ENCODE assay signal across 1 cellular context in the genomic region with DNA sequence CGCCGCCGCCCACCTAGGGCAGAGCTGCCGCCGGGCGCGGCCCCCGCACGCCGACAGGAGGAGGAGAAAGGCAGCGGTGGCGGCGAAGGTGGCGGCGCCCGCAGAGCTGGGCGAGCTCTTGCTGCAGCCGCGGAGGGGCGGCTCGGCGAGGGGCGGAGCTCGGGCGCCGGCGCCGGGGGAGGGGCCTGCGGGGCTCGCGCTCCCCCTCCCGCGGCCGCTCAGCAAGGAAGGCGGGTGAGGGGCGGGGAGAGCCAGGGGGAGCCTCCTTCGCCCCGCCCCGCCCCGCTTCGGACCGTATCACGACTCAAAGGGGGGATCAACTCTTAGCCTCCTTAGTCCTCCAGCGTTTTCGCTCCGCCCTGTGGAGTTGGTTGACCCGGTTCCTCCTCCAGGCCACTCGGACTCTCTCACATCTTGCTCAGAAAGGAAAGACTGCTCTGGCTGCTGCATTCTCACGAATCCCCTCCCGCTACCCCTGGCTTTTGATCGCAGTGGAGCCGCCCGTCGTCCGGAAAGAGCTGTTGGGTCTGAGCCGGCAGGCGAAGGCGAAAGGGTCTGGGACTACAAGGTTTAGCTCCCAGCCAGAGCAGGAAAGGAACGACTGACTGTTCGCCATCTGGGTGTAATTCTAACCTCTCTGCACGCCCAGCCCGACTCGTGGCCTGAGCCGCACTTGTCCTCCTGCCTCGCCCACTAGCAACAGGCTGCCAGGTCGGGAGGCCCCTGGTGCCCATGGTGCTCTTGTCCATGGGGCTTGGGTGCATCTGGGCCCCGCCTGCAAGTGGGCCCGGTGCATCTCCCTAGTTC.
A peak's percentile ranks its signal among the peaks of the same experiment; 100 is the strongest.
TF ChIP-seq lines count a peak whose summit lies in the region.

A gene (minus strand): TSS at position 120 of the 807 bp plus-strand sequence. CDS start 232 bp downstream, outside the sequence.

TF ChIP-seq in K562, 482 proteins besides CTCF, POLR2A, EP300 and RAD21 (continued from another document and continues in another):
- TF ChIP-seq, protein P1, sequence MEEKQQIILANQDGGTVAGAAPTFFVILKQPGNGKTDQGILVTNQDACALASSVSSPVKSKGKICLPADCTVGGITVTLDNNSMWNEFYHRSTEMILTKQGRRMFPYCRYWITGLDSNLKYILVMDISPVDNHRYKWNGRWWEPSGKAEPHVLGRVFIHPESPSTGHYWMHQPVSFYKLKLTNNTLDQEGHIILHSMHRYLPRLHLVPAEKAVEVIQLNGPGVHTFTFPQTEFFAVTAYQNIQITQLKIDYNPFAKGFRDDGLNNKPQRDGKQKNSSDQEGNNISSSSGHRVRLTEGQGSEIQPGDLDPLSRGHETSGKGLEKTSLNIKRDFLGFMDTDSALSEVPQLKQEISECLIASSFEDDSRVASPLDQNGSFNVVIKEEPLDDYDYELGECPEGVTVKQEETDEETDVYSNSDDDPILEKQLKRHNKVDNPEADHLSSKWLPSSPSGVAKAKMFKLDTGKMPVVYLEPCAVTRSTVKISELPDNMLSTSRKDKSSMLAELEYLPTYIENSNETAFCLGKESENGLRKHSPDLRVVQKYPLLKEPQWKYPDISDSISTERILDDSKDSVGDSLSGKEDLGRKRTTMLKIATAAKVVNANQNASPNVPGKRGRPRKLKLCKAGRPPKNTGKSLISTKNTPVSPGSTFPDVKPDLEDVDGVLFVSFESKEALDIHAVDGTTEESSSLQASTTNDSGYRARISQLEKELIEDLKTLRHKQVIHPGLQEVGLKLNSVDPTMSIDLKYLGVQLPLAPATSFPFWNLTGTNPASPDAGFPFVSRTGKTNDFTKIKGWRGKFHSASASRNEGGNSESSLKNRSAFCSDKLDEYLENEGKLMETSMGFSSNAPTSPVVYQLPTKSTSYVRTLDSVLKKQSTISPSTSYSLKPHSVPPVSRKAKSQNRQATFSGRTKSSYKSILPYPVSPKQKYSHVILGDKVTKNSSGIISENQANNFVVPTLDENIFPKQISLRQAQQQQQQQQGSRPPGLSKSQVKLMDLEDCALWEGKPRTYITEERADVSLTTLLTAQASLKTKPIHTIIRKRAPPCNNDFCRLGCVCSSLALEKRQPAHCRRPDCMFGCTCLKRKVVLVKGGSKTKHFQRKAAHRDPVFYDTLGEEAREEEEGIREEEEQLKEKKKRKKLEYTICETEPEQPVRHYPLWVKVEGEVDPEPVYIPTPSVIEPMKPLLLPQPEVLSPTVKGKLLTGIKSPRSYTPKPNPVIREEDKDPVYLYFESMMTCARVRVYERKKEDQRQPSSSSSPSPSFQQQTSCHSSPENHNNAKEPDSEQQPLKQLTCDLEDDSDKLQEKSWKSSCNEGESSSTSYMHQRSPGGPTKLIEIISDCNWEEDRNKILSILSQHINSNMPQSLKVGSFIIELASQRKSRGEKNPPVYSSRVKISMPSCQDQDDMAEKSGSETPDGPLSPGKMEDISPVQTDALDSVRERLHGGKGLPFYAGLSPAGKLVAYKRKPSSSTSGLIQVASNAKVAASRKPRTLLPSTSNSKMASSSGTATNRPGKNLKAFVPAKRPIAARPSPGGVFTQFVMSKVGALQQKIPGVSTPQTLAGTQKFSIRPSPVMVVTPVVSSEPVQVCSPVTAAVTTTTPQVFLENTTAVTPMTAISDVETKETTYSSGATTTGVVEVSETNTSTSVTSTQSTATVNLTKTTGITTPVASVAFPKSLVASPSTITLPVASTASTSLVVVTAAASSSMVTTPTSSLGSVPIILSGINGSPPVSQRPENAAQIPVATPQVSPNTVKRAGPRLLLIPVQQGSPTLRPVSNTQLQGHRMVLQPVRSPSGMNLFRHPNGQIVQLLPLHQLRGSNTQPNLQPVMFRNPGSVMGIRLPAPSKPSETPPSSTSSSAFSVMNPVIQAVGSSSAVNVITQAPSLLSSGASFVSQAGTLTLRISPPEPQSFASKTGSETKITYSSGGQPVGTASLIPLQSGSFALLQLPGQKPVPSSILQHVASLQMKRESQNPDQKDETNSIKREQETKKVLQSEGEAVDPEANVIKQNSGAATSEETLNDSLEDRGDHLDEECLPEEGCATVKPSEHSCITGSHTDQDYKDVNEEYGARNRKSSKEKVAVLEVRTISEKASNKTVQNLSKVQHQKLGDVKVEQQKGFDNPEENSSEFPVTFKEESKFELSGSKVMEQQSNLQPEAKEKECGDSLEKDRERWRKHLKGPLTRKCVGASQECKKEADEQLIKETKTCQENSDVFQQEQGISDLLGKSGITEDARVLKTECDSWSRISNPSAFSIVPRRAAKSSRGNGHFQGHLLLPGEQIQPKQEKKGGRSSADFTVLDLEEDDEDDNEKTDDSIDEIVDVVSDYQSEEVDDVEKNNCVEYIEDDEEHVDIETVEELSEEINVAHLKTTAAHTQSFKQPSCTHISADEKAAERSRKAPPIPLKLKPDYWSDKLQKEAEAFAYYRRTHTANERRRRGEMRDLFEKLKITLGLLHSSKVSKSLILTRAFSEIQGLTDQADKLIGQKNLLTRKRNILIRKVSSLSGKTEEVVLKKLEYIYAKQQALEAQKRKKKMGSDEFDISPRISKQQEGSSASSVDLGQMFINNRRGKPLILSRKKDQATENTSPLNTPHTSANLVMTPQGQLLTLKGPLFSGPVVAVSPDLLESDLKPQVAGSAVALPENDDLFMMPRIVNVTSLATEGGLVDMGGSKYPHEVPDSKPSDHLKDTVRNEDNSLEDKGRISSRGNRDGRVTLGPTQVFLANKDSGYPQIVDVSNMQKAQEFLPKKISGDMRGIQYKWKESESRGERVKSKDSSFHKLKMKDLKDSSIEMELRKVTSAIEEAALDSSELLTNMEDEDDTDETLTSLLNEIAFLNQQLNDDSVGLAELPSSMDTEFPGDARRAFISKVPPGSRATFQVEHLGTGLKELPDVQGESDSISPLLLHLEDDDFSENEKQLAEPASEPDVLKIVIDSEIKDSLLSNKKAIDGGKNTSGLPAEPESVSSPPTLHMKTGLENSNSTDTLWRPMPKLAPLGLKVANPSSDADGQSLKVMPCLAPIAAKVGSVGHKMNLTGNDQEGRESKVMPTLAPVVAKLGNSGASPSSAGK (IDR thresholded peaks at IDR 0.05) = no peak; the same call in 1 of the 2 replicates
- peak; percentile 64 for TF ChIP-seq MAFF (IDR thresholded peaks at IDR 0.05; ENCODE audit: low read length)
- peak; percentile 81; the same call in 1 of the 2 replicates for TF ChIP-seq PHF8 (IDR thresholded peaks at IDR 0.05; ENCODE audit: borderline replicate concordance, low read length)
- TF ChIP-seq CXXC5 (CRISPR knock-in tag; IDR thresholded peaks at IDR 0.05) = peak; percentile 78
- TF ChIP-seq ZNF830 (CRISPR knock-in tag; IDR thresholded peaks at IDR 0.05) = no peak
- 0 out of 2 replicates have a peak, but pooled peaks have one; percentile 4 for TF ChIP-seq MYNN (IDR thresholded peaks at IDR 0.05)
- no peak for TF ChIP-seq MYNN (CRISPR knock-in tag; IDR thresholded peaks at IDR 0.05)
- no peak for TF ChIP-seq SPI1 (IDR thresholded peaks at IDR 0.05; ENCODE audit: borderline replicate concordance, low read depth, low read length)
- TF ChIP-seq, protein P2, sequence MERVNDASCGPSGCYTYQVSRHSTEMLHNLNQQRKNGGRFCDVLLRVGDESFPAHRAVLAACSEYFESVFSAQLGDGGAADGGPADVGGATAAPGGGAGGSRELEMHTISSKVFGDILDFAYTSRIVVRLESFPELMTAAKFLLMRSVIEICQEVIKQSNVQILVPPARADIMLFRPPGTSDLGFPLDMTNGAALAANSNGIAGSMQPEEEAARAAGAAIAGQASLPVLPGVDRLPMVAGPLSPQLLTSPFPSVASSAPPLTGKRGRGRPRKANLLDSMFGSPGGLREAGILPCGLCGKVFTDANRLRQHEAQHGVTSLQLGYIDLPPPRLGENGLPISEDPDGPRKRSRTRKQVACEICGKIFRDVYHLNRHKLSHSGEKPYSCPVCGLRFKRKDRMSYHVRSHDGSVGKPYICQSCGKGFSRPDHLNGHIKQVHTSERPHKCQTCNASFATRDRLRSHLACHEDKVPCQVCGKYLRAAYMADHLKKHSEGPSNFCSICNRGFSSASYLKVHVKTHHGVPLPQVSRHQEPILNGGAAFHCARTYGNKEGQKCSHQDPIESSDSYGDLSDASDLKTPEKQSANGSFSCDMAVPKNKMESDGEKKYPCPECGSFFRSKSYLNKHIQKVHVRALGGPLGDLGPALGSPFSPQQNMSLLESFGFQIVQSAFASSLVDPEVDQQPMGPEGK (CRISPR knock-in tag; IDR thresholded peaks at IDR 0.05; ENCODE audit: borderline replicate concordance) = no peak
- no peak for TF ChIP-seq ZNF217 (CRISPR knock-in tag; IDR thresholded peaks at IDR 0.05)
- TF ChIP-seq, protein P3, sequence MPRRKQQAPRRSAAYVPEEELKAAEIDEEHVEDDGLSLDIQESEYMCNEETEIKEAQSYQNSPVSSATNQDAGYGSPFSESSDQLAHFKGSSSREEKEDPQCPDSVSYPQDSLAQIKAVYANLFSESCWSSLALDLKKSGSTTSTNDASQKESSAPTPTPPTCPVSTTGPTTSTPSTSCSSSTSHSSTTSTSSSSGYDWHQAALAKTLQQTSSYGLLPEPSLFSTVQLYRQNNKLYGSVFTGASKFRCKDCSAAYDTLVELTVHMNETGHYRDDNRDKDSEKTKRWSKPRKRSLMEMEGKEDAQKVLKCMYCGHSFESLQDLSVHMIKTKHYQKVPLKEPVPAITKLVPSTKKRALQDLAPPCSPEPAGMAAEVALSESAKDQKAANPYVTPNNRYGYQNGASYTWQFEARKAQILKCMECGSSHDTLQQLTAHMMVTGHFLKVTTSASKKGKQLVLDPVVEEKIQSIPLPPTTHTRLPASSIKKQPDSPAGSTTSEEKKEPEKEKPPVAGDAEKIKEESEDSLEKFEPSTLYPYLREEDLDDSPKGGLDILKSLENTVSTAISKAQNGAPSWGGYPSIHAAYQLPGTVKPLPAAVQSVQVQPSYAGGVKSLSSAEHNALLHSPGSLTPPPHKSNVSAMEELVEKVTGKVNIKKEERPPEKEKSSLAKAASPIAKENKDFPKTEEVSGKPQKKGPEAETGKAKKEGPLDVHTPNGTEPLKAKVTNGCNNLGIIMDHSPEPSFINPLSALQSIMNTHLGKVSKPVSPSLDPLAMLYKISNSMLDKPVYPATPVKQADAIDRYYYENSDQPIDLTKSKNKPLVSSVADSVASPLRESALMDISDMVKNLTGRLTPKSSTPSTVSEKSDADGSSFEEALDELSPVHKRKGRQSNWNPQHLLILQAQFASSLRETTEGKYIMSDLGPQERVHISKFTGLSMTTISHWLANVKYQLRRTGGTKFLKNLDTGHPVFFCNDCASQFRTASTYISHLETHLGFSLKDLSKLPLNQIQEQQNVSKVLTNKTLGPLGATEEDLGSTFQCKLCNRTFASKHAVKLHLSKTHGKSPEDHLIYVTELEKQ (CRISPR knock-in tag; IDR thresholded peaks at IDR 0.05) = no peak
- no peak for TF ChIP-seq ZNF766 (CRISPR knock-in tag; conservative IDR thresholded peaks at IDR 0.05)
- TF ChIP-seq, protein P4, sequence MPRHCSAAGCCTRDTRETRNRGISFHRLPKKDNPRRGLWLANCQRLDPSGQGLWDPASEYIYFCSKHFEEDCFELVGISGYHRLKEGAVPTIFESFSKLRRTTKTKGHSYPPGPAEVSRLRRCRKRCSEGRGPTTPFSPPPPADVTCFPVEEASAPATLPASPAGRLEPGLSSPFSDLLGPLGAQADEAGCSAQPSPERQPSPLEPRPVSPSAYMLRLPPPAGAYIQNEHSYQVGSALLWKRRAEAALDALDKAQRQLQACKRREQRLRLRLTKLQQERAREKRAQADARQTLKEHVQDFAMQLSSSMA (CRISPR knock-in tag; IDR thresholded peaks at IDR 0.05) = no peak
- peak; percentile 73 for TF ChIP-seq RBFOX2 (IDR thresholded peaks at IDR 0.05; ENCODE audit: low read depth, low read length)
- TF ChIP-seq CTBP1 (IDR thresholded peaks at IDR 0.05; ENCODE audit: borderline replicate concordance) = peak; percentile 73; the same call in 1 of the 2 replicates
- peak; percentile 71 for TF ChIP-seq POLR2G (IDR thresholded peaks at IDR 0.05; ENCODE audit: low read depth, low read length)
- TF ChIP-seq, protein P5, sequence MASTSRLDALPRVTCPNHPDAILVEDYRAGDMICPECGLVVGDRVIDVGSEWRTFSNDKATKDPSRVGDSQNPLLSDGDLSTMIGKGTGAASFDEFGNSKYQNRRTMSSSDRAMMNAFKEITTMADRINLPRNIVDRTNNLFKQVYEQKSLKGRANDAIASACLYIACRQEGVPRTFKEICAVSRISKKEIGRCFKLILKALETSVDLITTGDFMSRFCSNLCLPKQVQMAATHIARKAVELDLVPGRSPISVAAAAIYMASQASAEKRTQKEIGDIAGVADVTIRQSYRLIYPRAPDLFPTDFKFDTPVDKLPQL (IDR thresholded peaks at IDR 0.05; ENCODE audit: extremely low read depth, insufficient read length) = no peak
- no peak for TF ChIP-seq ZNF253 (CRISPR knock-in tag; conservative IDR thresholded peaks at IDR 0.05)
- TF ChIP-seq JUND (IDR thresholded peaks at IDR 0.05; ENCODE audit: borderline replicate concordance, low read depth, low read length) = peak; percentile 96
- no peak for TF ChIP-seq JUND (tag; IDR thresholded peaks at IDR 0.05; ENCODE audit: borderline replicate concordance, low read depth, low read length)
- TF ChIP-seq, protein P6, sequence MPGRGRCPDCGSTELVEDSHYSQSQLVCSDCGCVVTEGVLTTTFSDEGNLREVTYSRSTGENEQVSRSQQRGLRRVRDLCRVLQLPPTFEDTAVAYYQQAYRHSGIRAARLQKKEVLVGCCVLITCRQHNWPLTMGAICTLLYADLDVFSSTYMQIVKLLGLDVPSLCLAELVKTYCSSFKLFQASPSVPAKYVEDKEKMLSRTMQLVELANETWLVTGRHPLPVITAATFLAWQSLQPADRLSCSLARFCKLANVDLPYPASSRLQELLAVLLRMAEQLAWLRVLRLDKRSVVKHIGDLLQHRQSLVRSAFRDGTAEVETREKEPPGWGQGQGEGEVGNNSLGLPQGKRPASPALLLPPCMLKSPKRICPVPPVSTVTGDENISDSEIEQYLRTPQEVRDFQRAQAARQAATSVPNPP (IDR thresholded peaks at IDR 0.05; ENCODE audit: borderline replicate concordance, insufficient read depth, insufficient read length) = no peak
- no peak for TF ChIP-seq ZBED1 (IDR thresholded peaks at IDR 0.05)
- peak in 1 of 2 experiments; percentile 64; a peak in 1 of 4 replicates for TF ChIP-seq TRIM24 (IDR thresholded peaks at IDR 0.05)
- no peak for TF ChIP-seq PCBP2 (IDR thresholded peaks at IDR 0.05; ENCODE audit: low read depth, low read length, poor library complexity, severe bottlenecking)
- TF ChIP-seq, protein P7, sequence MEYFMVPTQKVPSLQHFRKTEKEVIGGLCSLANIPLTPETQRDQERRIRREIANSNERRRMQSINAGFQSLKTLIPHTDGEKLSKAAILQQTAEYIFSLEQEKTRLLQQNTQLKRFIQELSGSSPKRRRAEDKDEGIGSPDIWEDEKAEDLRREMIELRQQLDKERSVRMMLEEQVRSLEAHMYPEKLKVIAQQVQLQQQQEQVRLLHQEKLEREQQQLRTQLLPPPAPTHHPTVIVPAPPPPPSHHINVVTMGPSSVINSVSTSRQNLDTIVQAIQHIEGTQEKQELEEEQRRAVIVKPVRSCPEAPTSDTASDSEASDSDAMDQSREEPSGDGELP (CRISPR knock-in tag; IDR thresholded peaks at IDR 0.05; ENCODE audit: borderline replicate concordance) = peak; percentile 67; the same call in 1 of the 2 replicates
- peak; percentile 84; the same call in 1 of the 2 replicates for TF ChIP-seq SREBF1 (IDR thresholded peaks at IDR 0.05; ENCODE audit: borderline replicate concordance, low read depth, low read length)
- TF ChIP-seq, protein P8, sequence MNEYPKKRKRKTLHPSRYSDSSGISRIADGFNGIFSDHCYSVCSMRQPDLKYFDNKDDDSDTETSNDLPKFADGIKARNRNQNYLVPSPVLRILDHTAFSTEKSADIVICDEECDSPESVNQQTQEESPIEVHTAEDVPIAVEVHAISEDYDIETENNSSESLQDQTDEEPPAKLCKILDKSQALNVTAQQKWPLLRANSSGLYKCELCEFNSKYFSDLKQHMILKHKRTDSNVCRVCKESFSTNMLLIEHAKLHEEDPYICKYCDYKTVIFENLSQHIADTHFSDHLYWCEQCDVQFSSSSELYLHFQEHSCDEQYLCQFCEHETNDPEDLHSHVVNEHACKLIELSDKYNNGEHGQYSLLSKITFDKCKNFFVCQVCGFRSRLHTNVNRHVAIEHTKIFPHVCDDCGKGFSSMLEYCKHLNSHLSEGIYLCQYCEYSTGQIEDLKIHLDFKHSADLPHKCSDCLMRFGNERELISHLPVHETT (CRISPR knock-in tag; conservative IDR thresholded peaks at IDR 0.05 in 1 of 2, IDR thresholded peaks at IDR 0.05 in 1 of 2) = no peak
